In the genomic region with DNA sequence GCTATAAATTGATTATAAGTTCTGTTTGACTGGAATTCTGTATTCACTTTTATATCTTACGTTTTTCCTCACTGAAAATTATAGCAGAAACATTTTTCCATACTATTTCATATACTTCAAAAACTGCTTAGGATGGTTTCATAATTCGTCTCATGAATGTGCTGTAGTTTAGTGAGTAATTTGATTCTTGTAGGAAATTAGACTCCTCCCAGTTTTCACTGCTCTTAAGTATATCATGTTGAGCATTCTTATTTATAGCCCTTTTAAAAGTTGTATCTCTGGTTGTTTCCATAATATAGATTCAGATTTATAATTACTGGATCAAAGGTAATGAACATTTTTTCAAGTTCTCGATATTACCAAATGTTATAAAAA, we compare ENCODE assay signal across 20 cellular contexts.
"Had no signal": no experiment of that assay in that cellular context is flagged by ENCODE, and none has a peak within 500 bp of the region (broad histone marks: within the 10 kb centered on the region; RNA-seq: fewer than 3 reads in every experiment).

No MANE protein-coding gene starts in this region.

- H3K27ac ChIP-seq: left lung, tibial nerve, vagina had no signal

- H3K9me3 ChIP-seq: left lung, tibial nerve, vagina had no signal

- H3K27me3 ChIP-seq: left lung, tibial nerve, vagina had no signal

- H3K4me1 ChIP-seq: left lung, vagina had no signal

- ATAC-seq: left lung; naive thymus-derived CD4-positive, alpha-beta T cell; stimulated activated naive CD8-positive, alpha-beta T cell treated with anti-CD3 and anti-CD28 coated beads, Interleukin-15, amount 100 ng/mL, for 72 hours had no signal

- DNase-seq: activated CD8-positive, alpha-beta memory T cell treated with anti-CD3 and anti-CD28 coated beads, Interleukin-2, amount 50 U/mL, for 48 hours; activated naive CD4-positive, alpha-beta T cell treated with Interleukin-2 at 50 U/mL for 16 hours; activated naive CD8-positive, alpha-beta T cell treated with anti-CD3 and anti-CD28 coated beads for 36 hours; activated T-cell treated with anti-CD3 and anti-CD28 coated beads, Interleukin-2, amount 50 U/mL, for 48 hours; amniotic stem cell; dermis blood vessel endothelial cell; effector CD8-positive, alpha-beta T cell; foreskin melanocyte; immature natural killer cell; kidney glomerular epithelial cell; left lung; naive thymus-derived CD4-positive, alpha-beta T cell; occipital lobe; retina; stimulated activated CD4-positive, alpha-beta T cell treated with anti-CD3 and anti-CD28 coated beads, Interleukin-1b, Interleukin-23, amount 100 ng/mL, for 48 hours; stimulated activated naive CD8-positive, alpha-beta T cell treated with anti-CD3 and anti-CD28 coated beads, Interleukin-15, amount 100 ng/mL, for 72 hours; T-helper 1 cell had no signal

- H3K4me3 ChIP-seq: left lung, lung, tibial nerve, vagina had no signal

- H3K36me3 ChIP-seq: left lung, tibial nerve, vagina had no signal
